ENCODE assay signal across 8 cellular contexts in genomic region chr11:59614277-59615131, GRCh38. TPM values are rescaled to one million over a fixed set of nuclear protein-coding genes. Genes with fewer than 3 reads are reported as not detected.
DNase-seq lines count a peak whose midpoint lies in the region; ATAC-seq and TF ChIP-seq lines count a peak whose summit lies in the region.

No MANE protein-coding gene starts in this region.

- TF ChIP-seq RAD21 in SK-N-SH (IDR thresholded peaks at IDR 0.05; ENCODE audit: low read length), result no peak

- DNase-seq in SK-N-SH (no peak), iPS DF 6.9 (ENCODE audit: low read depth, low spot score) (no peak)
- no peak for DNase-seq in stimulated activated naive B cell treated with anti-CD40 and anti-IgM and Interleukin-4, amounts not matched to agents 10 μg/mL and 1 μg/mL and 100 μg/mL, for 72 hours

- no peak for ATAC-seq in SK-N-SH treated with all-trans-retinoic acid at 6 μM for 48 hours
- ATAC-seq in stimulated activated naive B cell treated with anti-CD40 and anti-IgM and Interleukin-4, amounts not matched to agents 10 μg/mL and 1 μg/mL and 100 μg/mL, for 72 hours (replicated peaks), result no peak
- no peak for ATAC-seq in GM21360 (IDR thresholded peaks at IDR 0.05; ENCODE audit: unreplicated experiment)
- ATAC-seq in HG03354 (IDR thresholded peaks at IDR 0.05; ENCODE audit: poor library complexity, severe bottlenecking, unreplicated experiment), result no peak
- ATAC-seq in HG03045 (IDR thresholded peaks at IDR 0.05; ENCODE audit: unreplicated experiment), result no peak

- H3K36me3 ChIP-seq in SK-N-SH (replicated peaks in 1 of 2; ENCODE audit: control insufficient read depth in 1 of 2, insufficient read depth in 2 of 2, low read length in 1 of 2) (peaks cover 12 to 23% of the 10 kb centered on the region in 2 experiments), iPS DF 6.9 (ENCODE audit: control insufficient read depth, insufficient read depth, low read length) (no peaks in the 10 kb centered on the region)

- peak overlapping the region; percentile 84 to 98 for H3K4me3 ChIP-seq in SK-N-SH (ENCODE audit: low read depth in 2 of 2, low read length in 1 of 2)
- peak overlapping the region; percentile 99 for H3K4me3 ChIP-seq in WI38 (ENCODE audit: low read depth, low read length)
- peak overlapping the region; percentile 73; the same call in 1 of the 2 replicates for H3K4me3 ChIP-seq in iPS DF 6.9 (ENCODE audit: low read length)

- H3K9ac ChIP-seq in SK-N-SH, result peak overlapping the region; percentile 81

- POLR2A ChIA-PET in SK-N-SH (lab: Yijun Ruan, JAX), result interaction anchor here (0.7 to 1.7 kb wide), 2 partner anchors 48 to 1476 kb away, joined by 3 to 5 read pairs; no protein-coding TSS in a partner anchor

- H3K9me3 Mint-ChIP-seq in stimulated activated naive B cell treated with anti-CD40 and anti-IgM and Interleukin-4, amounts not matched to agents 10 μg/mL and 1 μg/mL and 100 μg/mL, for 72 hours, result no peaks in the 10 kb centered on the region

- peaks cover 57% of the 10 kb centered on the region for H3K79me2 ChIP-seq in SK-N-SH (ENCODE audit: insufficient read depth)

- no peaks in the 10 kb centered on the region for H3K27me3 Mint-ChIP-seq in stimulated activated naive B cell treated with anti-CD40 and anti-IgM and Interleukin-4, amounts not matched to agents 10 μg/mL and 1 μg/mL and 100 μg/mL, for 72 hours

- H3K27me3 ChIP-seq in SK-N-SH (ENCODE audit: insufficient read depth) (no peaks in the 10 kb centered on the region), iPS DF 6.9 (ENCODE audit: control insufficient read depth, insufficient read depth, low read length) (no peaks in the 10 kb centered on the region)

- H3K9me2 ChIP-seq in SK-N-SH, result no peaks in the 10 kb centered on the region

- H4K20me1 ChIP-seq in SK-N-SH (ENCODE audit: insufficient read depth), result peaks cover 44% of the 10 kb centered on the region

- WGBS in SK-N-SH (ENCODE audit: low lambda C conversion rate), result 19% methylated on average over 14 of the region's 14 CpGs
- WGBS in iPS DF 6.9 (ENCODE audit: insufficient coverage, insufficient read length), result no CpG with 5 or more reads among the region's 14 CpGs

- H3K9me3 ChIP-seq in SK-N-SH, result no peaks in the 10 kb centered on the region
- no peaks in the 10 kb centered on the region for H3K9me3 ChIP-seq in iPS DF 6.9 (ENCODE audit: control insufficient read depth, insufficient read depth, low read length)

- peaks cover 8 to 12% of the 10 kb centered on the region in 2 donors for H3K36me3 Mint-ChIP-seq in stimulated activated naive B cell treated with anti-CD40 and anti-IgM and Interleukin-4, amounts not matched to agents 10 μg/mL and 1 μg/mL and 100 μg/mL, for 72 hours

- H3K4me3 Mint-ChIP-seq in stimulated activated naive B cell treated with anti-CD40 and anti-IgM and Interleukin-4, amounts not matched to agents 10 μg/mL and 1 μg/mL and 100 μg/mL, for 72 hours, result peak overlapping the region; percentile 90 to 98

- H3F3A ChIP-seq in SK-N-SH (replicated peaks; ENCODE audit: insufficient read depth), result peaks cover 1% of the 10 kb centered on the region

- H3K4me1 ChIP-seq in SK-N-SH (ENCODE audit: control insufficient read depth in 1 of 2, insufficient read depth in 2 of 2, low read depth in 1 of 2, low read length in 1 of 2) (peaks cover 12 to 22% of the 10 kb centered on the region in 2 experiments; a peak in 3 of 4 replicates), iPS DF 6.9 (ENCODE audit: control insufficient read depth, insufficient read depth, low read length) (peaks cover 1% of the 10 kb centered on the region; the same call in 1 of the 2 replicates)

- H2AFZ ChIP-seq in SK-N-SH (ENCODE audit: low read depth), result no peak overlapping the region

- H3K27ac ChIP-seq in SK-N-SH (ENCODE audit: low read depth in 2 of 2, low read length in 1 of 2) (peak overlapping the region in 1 of 2 experiments; percentile 64; a peak in 2 of 4 replicates), iPS DF 6.9 (ENCODE audit: low read length) (no peak overlapping the region)

- peak overlapping the region; percentile 97 for H3K27ac Mint-ChIP-seq in stimulated activated naive B cell treated with anti-CD40 and anti-IgM and Interleukin-4, amounts not matched to agents 10 μg/mL and 1 μg/mL and 100 μg/mL, for 72 hours

- CTCF ChIA-PET in SK-N-SH (lab: Yijun Ruan, JAX), result no interaction called here

- no peak for TF ChIP-seq CTCF in SK-N-SH (IDR thresholded peaks at IDR 0.05)
- TF ChIP-seq CTCF in WI38 (IDR thresholded peaks at IDR 0.05; ENCODE audit: low read depth, low read length), result no peak

- peaks cover 19 to 38% of the 10 kb centered on the region in 2 donors for H3K4me1 Mint-ChIP-seq in stimulated activated naive B cell treated with anti-CD40 and anti-IgM and Interleukin-4, amounts not matched to agents 10 μg/mL and 1 μg/mL and 100 μg/mL, for 72 hours

- TF ChIP-seq EP300 in SK-N-SH (IDR thresholded peaks at IDR 0.05; ENCODE audit: borderline replicate concordance in 1 of 2, low read depth in 1 of 2, low read length in 1 of 2), result no peak

- peak overlapping the region; percentile 96 for H3K4me2 ChIP-seq in SK-N-SH

TF ChIP-seq in SK-N-SH, 30 proteins besides CTCF, POLR2A, EP300 and RAD21:
- TF ChIP-seq FOSL2 (IDR thresholded peaks at IDR 0.05; ENCODE audit: borderline replicate concordance, low read depth) (0 out of 2 replicates have a peak, but pooled peaks have one; percentile 2), MEF2A (IDR thresholded peaks at IDR 0.05; ENCODE audit: borderline replicate concordance, low read depth) (no peak), RXRA (IDR thresholded peaks at IDR 0.05; ENCODE audit: borderline replicate concordance, low read depth) (no peak), JUND (IDR thresholded peaks at IDR 0.05) (no peak), USF2 (IDR thresholded peaks at IDR 0.05; ENCODE audit: borderline replicate concordance, low read depth, low read length) (no peak), GATA2 (CRISPR knock-in tag; IDR thresholded peaks at IDR 0.05) (no peak), MXI1 (IDR thresholded peaks at IDR 0.05; ENCODE audit: low read depth, low read length) (peak; percentile 86; the same call in 1 of the 2 replicates)
- TF ChIP-seq, protein P1, sequence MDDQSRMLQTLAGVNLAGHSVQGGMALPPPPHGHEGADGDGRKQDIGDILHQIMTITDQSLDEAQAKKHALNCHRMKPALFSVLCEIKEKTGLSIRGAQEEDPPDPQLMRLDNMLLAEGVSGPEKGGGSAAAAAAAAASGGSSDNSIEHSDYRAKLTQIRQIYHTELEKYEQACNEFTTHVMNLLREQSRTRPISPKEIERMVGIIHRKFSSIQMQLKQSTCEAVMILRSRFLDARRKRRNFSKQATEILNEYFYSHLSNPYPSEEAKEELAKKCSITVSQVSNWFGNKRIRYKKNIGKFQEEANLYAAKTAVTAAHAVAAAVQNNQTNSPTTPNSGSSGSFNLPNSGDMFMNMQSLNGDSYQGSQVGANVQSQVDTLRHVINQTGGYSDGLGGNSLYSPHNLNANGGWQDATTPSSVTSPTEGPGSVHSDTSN (IDR thresholded peaks at IDR 0.05), result no peak

TF ChIP-seq in SK-N-SH treated with all-trans-retinoic acid at 6 μM for 48 hours, 23 proteins besides CTCF, POLR2A, EP300 and RAD21:
- TF ChIP-seq ZNF8 (CRISPR knock-in tag; IDR thresholded peaks at IDR 0.05) (no peak), CSRNP3 (CRISPR knock-in tag; IDR thresholded peaks at IDR 0.05) (no peak), RARB (CRISPR knock-in tag; IDR thresholded peaks at IDR 0.05) (no peak)

RNA-seq across cellular contexts. Expression of gene OSBP, which starts 1.1 kb away (rescaled TPM):
- polyA plus RNA-seq in SK-N-SH (2012; rRNA removed), result 11.8 and 12.1 TPM in 2 replicates
- polyA plus RNA-seq in SK-N-SH (2012; cell fraction: cytosol; rRNA removed), result 15.6 and 17.2 TPM in 2 replicates
- 9.9 and 21.0 TPM in 2 replicates for polyA plus RNA-seq in SK-N-SH (2012; cell fraction: nucleus; rRNA removed)

RNA-seq across cellular contexts. Expression of gene PATL1, which starts 54.3 kb away (rescaled TPM):
- polyA plus RNA-seq in SK-N-SH (2012; rRNA removed), result 20.5 and 22.0 TPM in 2 replicates
- 24.9 and 25.5 TPM in 2 replicates for polyA plus RNA-seq in SK-N-SH (2012; cell fraction: cytosol; rRNA removed)
- 11.6 and 21.6 TPM in 2 replicates for polyA plus RNA-seq in SK-N-SH (2012; cell fraction: nucleus; rRNA removed)
